8 cellular contexts compared by ENCODE assay signal in genomic region chr17:9239260-9239820, GRCh38.
A peak's percentile ranks its signal among the peaks of the same experiment; 100 is the strongest.
DNase-seq lines count a peak whose midpoint lies in the region; TF ChIP-seq lines count a peak whose summit lies in the region.

No MANE protein-coding gene starts in this region.

- H3K9me3 Mint-ChIP-seq in endothelial cell (ENCODE audit: unreplicated experiment) (no peaks in the 10 kb centered on the region), osteocyte (ENCODE audit: unreplicated experiment) (no peaks in the 10 kb centered on the region)

- no peak overlapping the region for H3K27ac Mint-ChIP-seq in endothelial cell (ENCODE audit: unreplicated experiment)
- H3K27ac Mint-ChIP-seq in osteocyte (ENCODE audit: unreplicated experiment): no peak overlapping the region

- no peaks in the 10 kb centered on the region for H3K9me3 ChIP-seq in SJCRH30 (replicated peaks)

- peak; percentile 0 for DNase-seq in COLO668 (lab: John Stamatoyannopoulos, UW; ENCODE audit: unreplicated experiment)
- peak in 1 of 2 experiments; percentile 16 for DNase-seq in SJCRH30
- peak; percentile 22 for DNase-seq in endothelial cell (ENCODE audit: low spot score)
- no peak for DNase-seq in osteocyte (ENCODE audit: extremely low spot score, unreplicated experiment)
- no peak for DNase-seq in GM13976 (ENCODE audit: low spot score)
- DNase-seq in LoVo (ENCODE audit: low spot score): no peak
- no peak for DNase-seq in mucosa of gallbladder (ENCODE audit: low spot score)
- no peak for DNase-seq in NCI-H2029 treated with DMSO at 0.1 percent for 48 hours (lab: John Stamatoyannopoulos, UW)

- H3K36me3 ChIP-seq in SJCRH30: no peaks in the 10 kb centered on the region

- no peaks in the 10 kb centered on the region for H3K36me3 Mint-ChIP-seq in endothelial cell (ENCODE audit: low read depth, unreplicated experiment)
- H3K36me3 Mint-ChIP-seq in osteocyte (ENCODE audit: unreplicated experiment): peaks cover 2% of the 10 kb centered on the region

- peak overlapping the region; percentile 62 for H3K4me3 Mint-ChIP-seq in endothelial cell (ENCODE audit: unreplicated experiment)
- peak overlapping the region; percentile 35 for H3K4me3 Mint-ChIP-seq in osteocyte (ENCODE audit: unreplicated experiment)

- peaks cover 10% of the 10 kb centered on the region for H3K4me1 Mint-ChIP-seq in endothelial cell (ENCODE audit: unreplicated experiment)
- H3K4me1 Mint-ChIP-seq in osteocyte (ENCODE audit: unreplicated experiment): peaks cover 4% of the 10 kb centered on the region

- H3K27me3 Mint-ChIP-seq in endothelial cell (ENCODE audit: unreplicated experiment) (peaks cover 13% of the 10 kb centered on the region), osteocyte (ENCODE audit: unreplicated experiment) (no peaks in the 10 kb centered on the region)

- no peak overlapping the region; the same call in 1 of the 2 replicates for H3K27ac ChIP-seq in SJCRH30

- H3K4me3 ChIP-seq in SJCRH30: peak overlapping the region; percentile 42

- in situ Hi-C loops in GM13976 (cut with MboI; ENCODE audit: low sequenced_read_pairs, unreplicated experiment): no loop called here

- no peaks in the 10 kb centered on the region for H3K27me3 ChIP-seq in SJCRH30

- TF ChIP-seq CTCF in endothelial cell (IDR thresholded peaks at IDR 0.05; ENCODE audit: unreplicated experiment) (no peak), osteocyte (IDR thresholded peaks at IDR 0.05) (no peak), GM13976 (IDR thresholded peaks at IDR 0.05; ENCODE audit: borderline replicate concordance, control extremely low read depth, extremely low read depth, insufficient read depth, missing control alignments) (no peak)

- peaks cover 30% of the 10 kb centered on the region for H3K4me1 ChIP-seq in SJCRH30

Comparison
In these comparisons a context has a peak if more than half of its experiments do, and no peak if none do; other contexts are left out.
1. DNase-seq: peak in COLO668 (single experiment) and endothelial cell (single experiment); none in osteocyte (single experiment), GM13976 (single experiment), LoVo (single experiment), mucosa of gallbladder (single experiment) and NCI-H2029 treated with DMSO at 0.1 percent for 48 hours (single experiment).